Comparison of ENCODE assay signal across 23 cellular contexts in genomic region chr22:30626413-30626812, GRCh38. TPM values are rescaled to one million over a fixed set of nuclear protein-coding genes. Genes with fewer than 3 reads are reported as not detected.
A peak's percentile ranks its signal among the peaks of the same experiment; 100 is the strongest.
DNase-seq lines count a peak whose midpoint lies in the region; ATAC-seq and TF ChIP-seq lines count a peak whose summit lies in the region.
"Had no signal": no experiment of that assay in that cellular context is flagged by ENCODE, and none has a peak within 500 bp of the region (broad histone marks: within the 10 kb centered on the region; RNA-seq: fewer than 3 reads in every experiment).

No MANE protein-coding gene starts in this region.

- no peak overlapping the region for H3K27ac Mint-ChIP-seq in WTC11

- H3K4me1 ChIP-seq in right cardiac atrium (ENCODE audit: control insufficient read depth, insufficient read depth, low read length) (peaks cover 5% of the 10 kb centered on the region), HCT116 (ENCODE audit: control insufficient read depth in 1 of 2, insufficient read depth in 2 of 2, low read length in 2 of 2) (no peaks in the 10 kb centered on the region), mesenchymal stem cell (ENCODE audit: control insufficient read depth, insufficient read depth, low read depth, low read length) (no peaks in the 10 kb centered on the region), mesendoderm (ENCODE audit: control insufficient read depth, low read depth, low read length) (no peaks in the 10 kb centered on the region)

- RAD21 ChIA-PET in HCT116 (lab: Charles Lee; ENCODE audit: low non-redundant PET in 1 of 2, low total read pairs in 2 of 2, uncharacterized antibody in 2 of 2, unreplicated experiment in 2 of 2), result interaction anchor here in 1 of 2 experiments (0.6 kb wide), 1 partner anchor 107 kb away, joined by 3 read pairs; no protein-coding TSS in a partner anchor

- TF ChIP-seq RAD21 in HCT116 (IDR thresholded peaks at IDR 0.05; ENCODE audit: low read depth), result peak; percentile 11; the same call in 1 of the 2 replicates

- H4K20me1 ChIP-seq in HCT116 (ENCODE audit: insufficient read depth), result no peaks in the 10 kb centered on the region

- H3K4me3 Mint-ChIP-seq in WTC11, result no peak overlapping the region
- H3K4me3 Mint-ChIP-seq: CD14-positive monocyte had no signal

- no peak overlapping the region for H3K4me3 ChIP-seq in right cardiac atrium (ENCODE audit: low read length)
- H3K4me3 ChIP-seq in HCT116 (replicated peaks in 1 of 2; ENCODE audit: low read depth in 1 of 2, low read length in 2 of 2), result no peak overlapping the region
- H3K4me3 ChIP-seq in mesenchymal stem cell (ENCODE audit: insufficient read depth in 1 of 2, low read depth in 1 of 2, low read length in 2 of 2), result no peak overlapping the region
- no peak overlapping the region for H3K4me3 ChIP-seq in mesendoderm (ENCODE audit: low read length)
- H3K4me3 ChIP-seq: SK-N-MC had no signal

- H3K9me3 Mint-ChIP-seq in WTC11, result no peaks in the 10 kb centered on the region; the same call in 1 of the 2 replicates

- H2BK15ac ChIP-seq in mesenchymal stem cell (ENCODE audit: low read depth, poor library complexity, severe bottlenecking), result no peak overlapping the region
- H2BK15ac ChIP-seq in mesendoderm (replicated peaks; ENCODE audit: low read depth), result no peak overlapping the region

- H3K4ac ChIP-seq in mesenchymal stem cell (ENCODE audit: low read depth in 1 of 2, low read length in 2 of 2), result no peak overlapping the region
- no peak overlapping the region for H3K4ac ChIP-seq in mesendoderm (ENCODE audit: low read depth, low read length)

- H4K8ac ChIP-seq in mesenchymal stem cell (ENCODE audit: low read length) (no peak overlapping the region), mesendoderm (ENCODE audit: low read depth, low read length) (no peak overlapping the region)

- H3K4me2 ChIP-seq in HCT116 (ENCODE audit: low read length), result no peak overlapping the region
- H3K4me2 ChIP-seq in mesenchymal stem cell (ENCODE audit: low read length, poor library complexity, severe bottlenecking), result no peak overlapping the region
- no peak overlapping the region for H3K4me2 ChIP-seq in mesendoderm (ENCODE audit: low read length)

- TF ChIP-seq POLR2A in HCT116 (IDR thresholded peaks at IDR 0.05; ENCODE audit: borderline replicate concordance, extremely low read depth, insufficient read depth, insufficient read length), result no peak

- no peaks in the 10 kb centered on the region for H3K79me2 ChIP-seq in HCT116 (ENCODE audit: insufficient read depth, low read length)
- no peaks in the 10 kb centered on the region for H3K79me2 ChIP-seq in mesendoderm (ENCODE audit: control insufficient read depth, insufficient read depth, low read length)

- no peak for ATAC-seq in Right ventricle myocardium inferior
- ATAC-seq in right cardiac atrium, result no peak
- peak; percentile 44; the same call in 1 of the 2 replicates for ATAC-seq in HCT116
- peak; percentile 59; the same call in 1 of the 2 replicates for ATAC-seq in WTC11
- no peak for ATAC-seq in HG02678 (IDR thresholded peaks at IDR 0.05; ENCODE audit: unreplicated experiment)

- H2BK12ac ChIP-seq in mesenchymal stem cell (ENCODE audit: low read length in 2 of 2), result no peak overlapping the region

- WGBS in right cardiac atrium, result 90% methylated on average over 5 of the region's 5 CpGs
- WGBS in mesenchymal stem cell, result 96% methylated on average over 5 of the region's 5 CpGs
- WGBS in mesendoderm (ENCODE audit: extremely low coverage, insufficient coverage, low lambda C conversion rate), result no CpG with 5 or more reads among the region's 5 CpGs

- no peaks in the 10 kb centered on the region for H3K9me2 ChIP-seq in HCT116 (ENCODE audit: insufficient read depth)

- no peak overlapping the region for H3K14ac ChIP-seq in mesenchymal stem cell (ENCODE audit: low read length in 2 of 2)

- H4K91ac ChIP-seq in mesenchymal stem cell (ENCODE audit: low read length), result peak overlapping the region; percentile 53

- H4K5ac ChIP-seq in mesendoderm (ENCODE audit: low read length), result no peak overlapping the region

- H3K27ac ChIP-seq in right cardiac atrium (ENCODE audit: low read length) (no peak overlapping the region), HCT116 (ENCODE audit: low read depth, low read length) (no peak overlapping the region), mesenchymal stem cell (ENCODE audit: low read length, poor library complexity, severe bottlenecking) (no peak overlapping the region), mesendoderm (ENCODE audit: low read depth, low read length) (no peak overlapping the region)
- H3K27ac ChIP-seq: SK-N-MC had no signal

- no peaks in the 10 kb centered on the region for H3K36me3 ChIP-seq in HCT116 (ENCODE audit: control insufficient read depth in 1 of 2, insufficient read depth in 2 of 2, low read length in 2 of 2)
- H3K36me3 ChIP-seq in mesenchymal stem cell (ENCODE audit: control insufficient read depth in 1 of 2, insufficient read depth in 2 of 2, low read depth in 1 of 2, low read length in 2 of 2), result peaks cover 0 to 11% of the 10 kb centered on the region in 2 experiments
- H3K36me3 ChIP-seq in mesendoderm (ENCODE audit: control insufficient read depth, insufficient read depth, low read length), result no peaks in the 10 kb centered on the region

- no peaks in the 10 kb centered on the region for H3K27me3 Mint-ChIP-seq in WTC11 (ENCODE audit: low read depth)

- H2BK120ac ChIP-seq in mesenchymal stem cell (ENCODE audit: low read depth, low read length), result no peak overlapping the region
- H2BK120ac ChIP-seq in mesendoderm (ENCODE audit: low read depth, low read length), result no peak overlapping the region

- no TSS peak for BruUV-seq in HCT116 (replicated peaks; lab: Mats Ljungman, UMichigan)

- DNase-seq in Right ventricle myocardium inferior (ENCODE audit: missing footprints) (peak; percentile 15), right cardiac atrium (no peak), HCT116 (ENCODE audit: low read depth, low spot score) (no peak), WTC11 (ENCODE audit: low spot score) (no peak), mesenchymal stem cell (no peak), NCI-H345 treated with DMSO at 0.1 percent for 48 hours (lab: John Stamatoyannopoulos, UW; ENCODE audit: unreplicated experiment) (no peak), mesendoderm (no peak)
- DNase-seq: AML-193, DMS53, GF-D8, HCEC 1CT, KG1, NCI-H1092 treated with DMSO at 0.1 percent for 48 hours, NCI-H1436 treated with DMSO at 0.1 percent for 48 hours, NCI-H1930, NCI-H2227 treated with DMSO at 0.1 percent for 48 hours, NCI-H524, SHP77 treated with DMSO at 0.1 percent for 48 hours had no signal

- peaks cover 27% of the 10 kb centered on the region for H3K36me3 Mint-ChIP-seq in WTC11

- no peak overlapping the region for H3K56ac ChIP-seq in mesendoderm (ENCODE audit: low read length)

- H3K18ac ChIP-seq in mesenchymal stem cell (ENCODE audit: low read depth in 1 of 2, low read length in 2 of 2), result no peak overlapping the region
- H3K18ac ChIP-seq in mesendoderm (ENCODE audit: low read length), result no peak overlapping the region

- H3K9ac ChIP-seq in HCT116 (ENCODE audit: low read length), result no peak overlapping the region
- no peak overlapping the region for H3K9ac ChIP-seq in mesenchymal stem cell (ENCODE audit: low read length)
- H3K9ac ChIP-seq in mesendoderm (ENCODE audit: low read length), result no peak overlapping the region

- H3K9me3 ChIP-seq in right cardiac atrium (ENCODE audit: control insufficient read depth, low read length), result no peaks in the 10 kb centered on the region
- H3K9me3 ChIP-seq in HCT116 (ENCODE audit: control insufficient read depth in 1 of 2, insufficient read depth in 1 of 2, low read depth in 1 of 2, low read length in 2 of 2), result no peaks in the 10 kb centered on the region
- H3K9me3 ChIP-seq in mesenchymal stem cell (ENCODE audit: control insufficient read depth, low read length), result no peaks in the 10 kb centered on the region

- H2BK5ac ChIP-seq in mesenchymal stem cell (ENCODE audit: low read depth, low read length, poor library complexity, severe bottlenecking) (no peak overlapping the region), mesendoderm (ENCODE audit: low read length) (no peak overlapping the region)

- peaks cover 5% of the 10 kb centered on the region for H3K4me1 Mint-ChIP-seq in WTC11

- H3K23ac ChIP-seq in mesenchymal stem cell (ENCODE audit: low read length in 2 of 2) (no peak overlapping the region), mesendoderm (ENCODE audit: low read length) (no peak overlapping the region)

- POLR2A ChIA-PET in HCT116 (lab: Charles Lee), result no interaction called here
- POLR2A ChIA-PET in WTC11 (lab: Charles Lee), result no interaction called here

- intact Hi-C loops in Right ventricle myocardium inferior (cut with DNase I), result no loop called here
- intact Hi-C loops in right cardiac atrium (cut with DNase I), result no loop called here
- intact Hi-C loops in HCT116 (cut with micrococcal nuclease), result no loop called here

- no peaks in the 10 kb centered on the region for H3K79me1 ChIP-seq in mesenchymal stem cell (replicated peaks; ENCODE audit: low read length, poor library complexity, severe bottlenecking)
- H3K79me1 ChIP-seq in mesendoderm (ENCODE audit: low read length), result no peaks in the 10 kb centered on the region

- TF ChIP-seq CTCF in HCT116 (IDR thresholded peaks at IDR 0.05 in 2 of 3, conservative IDR thresholded peaks at IDR 0.05 in 1 of 3; ENCODE audit: borderline replicate concordance in 1 of 3, insufficient read depth in 1 of 3, low read depth in 2 of 3, low read length in 2 of 3), result no peak
- no peak for TF ChIP-seq CTCF in WTC11 (IDR thresholded peaks at IDR 0.05)

- CTCF ChIA-PET in HCT116 (lab: Charles Lee) (interaction anchor here (1.4 to 2.6 kb wide), 2 partner anchors 8 to 9 kb away, joined by 4 to 10 read pairs; partner anchors contain the start of gene SLC35E4), WTC11 (lab: Charles Lee) (interaction anchor here (0.9 to 1.2 kb wide), 4 partner anchors 8 to 129 kb away, joined by 3 to 7 read pairs (median 4); no protein-coding TSS in a partner anchor)

- no peak overlapping the region for H2AFZ ChIP-seq in HCT116 (ENCODE audit: low read depth, low read length, poor library complexity, severe bottlenecking)
- no peak overlapping the region for H2AFZ ChIP-seq in mesenchymal stem cell (ENCODE audit: low read depth, low read length)

- H3K27me3 ChIP-seq in right cardiac atrium (ENCODE audit: control insufficient read depth, insufficient read depth) (no peaks in the 10 kb centered on the region), HCT116 (ENCODE audit: insufficient read depth, low read length) (no peaks in the 10 kb centered on the region), mesenchymal stem cell (ENCODE audit: control insufficient read depth in 1 of 2, insufficient read depth in 1 of 2, low read length in 2 of 2) (no peaks in the 10 kb centered on the region), mesendoderm (ENCODE audit: insufficient read depth, low read length, poor library complexity) (no peaks in the 10 kb centered on the region)

- H2AK5ac ChIP-seq in mesenchymal stem cell (ENCODE audit: low read length, severe bottlenecking) (no peak overlapping the region), mesendoderm (ENCODE audit: low read length) (no peak overlapping the region)

RNA-seq across cellular contexts. Expression of gene SLC35E4, which starts 9.2 kb away (rescaled TPM):
- total RNA-seq in Right ventricle myocardium inferior, result 5.0 TPM
- 1 to 10 TPM; 2.5 to 4.0 (median 2.9) TPM for total RNA-seq in right cardiac atrium
- 2.9 TPM for polyA plus RNA-seq in right cardiac atrium
- total RNA-seq in HCT116 (2021; ENCODE audit: unreplicated experiment), result 6.2 TPM
- polyA plus RNA-seq in HCT116 (2012), result 5.4 and 5.9 TPM in 2 replicates
- total RNA-seq in WTC11 (2021), result 5.2 to 5.5 TPM (median 5.3 TPM) in 3 replicates
- 4.1 TPM for polyA plus RNA-seq in mesenchymal stem cell (2013, experiment 1 of 2)
- polyA plus RNA-seq in mesenchymal stem cell (2013, experiment 2 of 2), result 4.0 TPM
- polyA plus RNA-seq in mesendoderm (2013, experiment 1 of 2), result 1.3 TPM
- polyA plus RNA-seq in mesendoderm (2013, experiment 2 of 2), result 1.3 TPM

RNA-seq across cellular contexts. Expression of gene TCN2, which starts 19.4 kb away (rescaled TPM):
- total RNA-seq in Right ventricle myocardium inferior, result 16.7 TPM
- total RNA-seq in right cardiac atrium, result 10 to 100 TPM; 10.9 to 33.4 (median 25.5) TPM
- 14.3 TPM for polyA plus RNA-seq in right cardiac atrium
- 2.2 TPM for total RNA-seq in HCT116 (2021; ENCODE audit: unreplicated experiment)
- polyA plus RNA-seq in HCT116 (2012), result 2.3 and 2.7 TPM in 2 replicates
- 34.7 to 39.0 TPM (median 36.7 TPM) in 3 replicates for total RNA-seq in WTC11 (2021)
- 16.2 TPM for polyA plus RNA-seq in mesenchymal stem cell (2013, experiment 1 of 2)
- 16.3 TPM for polyA plus RNA-seq in mesenchymal stem cell (2013, experiment 2 of 2)
- polyA plus RNA-seq in mesendoderm (2013, experiment 1 of 2), result 14.8 TPM
- polyA plus RNA-seq in mesendoderm (2013, experiment 2 of 2), result 15.2 TPM

RNA-seq across cellular contexts. Expression of gene PES1, which starts 34.7 kb away (rescaled TPM):
- total RNA-seq in Right ventricle myocardium inferior, result 22.4 TPM
- 10 to 100 TPM; 23.7 to 31.9 (median 23.8) TPM for total RNA-seq in right cardiac atrium
- polyA plus RNA-seq in right cardiac atrium, result 20.1 TPM
- 167 TPM for total RNA-seq in HCT116 (2021; ENCODE audit: unreplicated experiment)
- polyA plus RNA-seq in HCT116 (2012), result 120 and 128 TPM in 2 replicates
- total RNA-seq in WTC11 (2021), result 108 to 128 TPM (median 109 TPM) in 3 replicates
- polyA plus RNA-seq in mesenchymal stem cell (2013, experiment 1 of 2), result 48.9 TPM
- polyA plus RNA-seq in mesenchymal stem cell (2013, experiment 2 of 2), result 48.6 TPM
- polyA plus RNA-seq in mesendoderm (2013, experiment 1 of 2), result 116 TPM
- 112 TPM for polyA plus RNA-seq in mesendoderm (2013, experiment 2 of 2)

RNA-seq across cellular contexts. Expression of gene DUSP18, which starts 41.3 kb away (rescaled TPM):
- total RNA-seq in Right ventricle myocardium inferior (2.8 TPM), right cardiac atrium (1 to 10 TPM; 2.5 to 4.4 (median 3.5) TPM), HCT116 (2021; ENCODE audit: unreplicated experiment) (9.7 TPM), WTC11 (2021) (4.2 to 4.4 TPM (median 4.3 TPM) in 3 replicates)
- 2.1 TPM for polyA plus RNA-seq in right cardiac atrium
- 8.3 and 8.6 TPM in 2 replicates for polyA plus RNA-seq in HCT116 (2012)
- polyA plus RNA-seq in mesenchymal stem cell (2013, experiment 1 of 2), result 8.2 TPM
- polyA plus RNA-seq in mesenchymal stem cell (2013, experiment 2 of 2), result 8.3 TPM
- 1.4 TPM for polyA plus RNA-seq in mesendoderm (2013, experiment 1 of 2)
- polyA plus RNA-seq in mesendoderm (2013, experiment 2 of 2), result 1.4 TPM

RNA-seq across cellular contexts. Expression of gene GAL3ST1, which starts 51.9 kb away (rescaled TPM):
- total RNA-seq in Right ventricle myocardium inferior, result 0.19 TPM
- under 1 TPM in 3 of 4 donors, not detected in 1; 0.17 to 0.93 (median 0.47) TPM for total RNA-seq in right cardiac atrium
- polyA plus RNA-seq in right cardiac atrium, result 0.75 TPM
- total RNA-seq in HCT116 (2021; ENCODE audit: unreplicated experiment), result 2.1 TPM
- 2.7 and 3.6 TPM in 2 replicates for polyA plus RNA-seq in HCT116 (2012)
- total RNA-seq in WTC11 (2021), result 11.0 to 11.6 TPM (median 11.2 TPM) in 3 replicates
- polyA plus RNA-seq in mesenchymal stem cell (2013, experiment 1 of 2), result not detected
- not detected for polyA plus RNA-seq in mesenchymal stem cell (2013, experiment 2 of 2)
- 12.5 TPM for polyA plus RNA-seq in mesendoderm (2013, experiment 1 of 2)
- 12.0 TPM for polyA plus RNA-seq in mesendoderm (2013, experiment 2 of 2)
- total RNA-seq: A172, RPMI7951 had no signal
- polyA plus RNA-seq: CD14-positive monocyte had no signal

Comparison
In these comparisons a context has a peak if more than half of its experiments do, and no peak if none do; other contexts are left out.
1. ATAC-seq: peak in HCT116 (single experiment) and WTC11 (single experiment); none in Right ventricle myocardium inferior (single experiment), right cardiac atrium (0 of 2) and HG02678 (single experiment).